28 cellular contexts compared by ENCODE assay signal in genomic region chr7:40024048-40024447, GRCh38.
A peak's percentile ranks its signal among the peaks of the same experiment; 100 is the strongest.
DNase-seq lines count a peak whose midpoint lies in the region; ATAC-seq and TF ChIP-seq lines count a peak whose summit lies in the region.
"Had no signal": no experiment of that assay in that cellular context is flagged by ENCODE, and none has a peak within 500 bp of the region (broad histone marks: within the 10 kb centered on the region; RNA-seq: fewer than 3 reads in every experiment).

No MANE protein-coding gene starts in this region.

- no peaks in the 10 kb centered on the region for H3K27me3 Mint-ChIP-seq in T-helper 2 cell treated with Interferon-gamma antibody and Interleukin-4, amounts not matched to agents 5 μg/mL and 100 μg/mL, for 36 hours (ENCODE audit: low read depth)
- no peaks in the 10 kb centered on the region for H3K27me3 Mint-ChIP-seq in CD8-positive, alpha-beta T cell (ENCODE audit: low read depth)
- no peaks in the 10 kb centered on the region for H3K27me3 Mint-ChIP-seq in activated CD8-positive, alpha-beta T cell treated with anti-CD3 and anti-CD28 coated beads for 36 hours
- no peaks in the 10 kb centered on the region for H3K27me3 Mint-ChIP-seq in immature natural killer cell (ENCODE audit: low read depth in 3 of 3)

- H3K27me3 ChIP-seq in CD8-positive, alpha-beta T cell (ENCODE audit: insufficient read depth, low read length), result no peaks in the 10 kb centered on the region
- H3K27me3 ChIP-seq: brain microvascular endothelial cell, hepatocyte, right atrium auricular region, stomach had no signal

- H3K4me3 ChIP-seq in CD8-positive, alpha-beta T cell (ENCODE audit: low read depth, low read length), result no peak overlapping the region
- H3K4me3 ChIP-seq in OCI-LY7 (ENCODE audit: low read depth, low read length, poor library complexity, severe bottlenecking), result no peak overlapping the region
- H3K4me3 ChIP-seq: hepatocyte, K562, lung, mucosa of descending colon, right atrium auricular region, smooth muscle cell, stomach had no signal

- H3K4me1 Mint-ChIP-seq in T-helper 2 cell treated with Interferon-gamma antibody and Interleukin-4, amounts not matched to agents 5 μg/mL and 100 μg/mL, for 36 hours (ENCODE audit: low read depth), result peaks cover 4% of the 10 kb centered on the region
- peaks cover 21% of the 10 kb centered on the region for H3K4me1 Mint-ChIP-seq in CD8-positive, alpha-beta T cell (ENCODE audit: low read depth)
- H3K4me1 Mint-ChIP-seq in activated CD8-positive, alpha-beta T cell treated with anti-CD3 and anti-CD28 coated beads for 36 hours (ENCODE audit: low read depth), result peaks cover 15% of the 10 kb centered on the region
- H3K4me1 Mint-ChIP-seq in immature natural killer cell, result peaks cover 12 to 43% of the 10 kb centered on the region in 2 donors

- no peaks in the 10 kb centered on the region for H4K20me1 ChIP-seq in OCI-LY7 (ENCODE audit: insufficient read depth, low read length)

- ATAC-seq in CD8-positive, alpha-beta T cell, result no peak
- ATAC-seq in activated CD8-positive, alpha-beta T cell treated with anti-CD3 and anti-CD28 coated beads for 36 hours, result no peak
- ATAC-seq in GM21423 (IDR thresholded peaks at IDR 0.05; ENCODE audit: unreplicated experiment), result no peak
- ATAC-seq: K562, mucosa of descending colon had no signal

- peaks cover 4% of the 10 kb centered on the region; the same call in 1 of the 2 replicates for H3K79me2 ChIP-seq in OCI-LY7 (ENCODE audit: insufficient read depth, low read depth, low read length)
- H3K79me2 ChIP-seq: hepatocyte had no signal

- no peak for DNase-seq in T-helper 2 cell treated with Interferon-gamma antibody and Interleukin-4, amounts not matched to agents 5 μg/mL and 100 μg/mL, for 36 hours (ENCODE audit: low spot score)
- DNase-seq in T-helper 2 cell (no peak), immature natural killer cell (no peak), OCI-LY7 (ENCODE audit: low spot score) (no peak), NCI-H2227 (lab: John Stamatoyannopoulos, UW; ENCODE audit: unreplicated experiment) (no peak)
- DNase-seq in CD8-positive, alpha-beta T cell, result no peak
- no peak for DNase-seq in activated CD8-positive, alpha-beta T cell treated with anti-CD3 and anti-CD28 coated beads for 36 hours
- DNase-seq: activated CD4-positive, alpha-beta T cell treated with anti-CD3 and anti-CD28 coated beads for 1 hour; activated T-cell treated with anti-CD3 and anti-CD28 coated beads, Interleukin-2, amount 50 U/mL, for 1 hour; amygdala; brain microvascular endothelial cell; C1 segment of cervical spinal cord; H9; mucosa of descending colon; NCI-H1105; NCI-H187 treated with DMSO at 0.1 percent for 48 hours; NCI-H2171; NCI-H510A; stimulated activated CD4-positive, alpha-beta T cell treated with anti-CD3 and anti-CD28 coated beads, Interleukin-1b, Interleukin-23, amount 100 ng/mL, for 48 hours; stomach; T-helper 1 cell had no signal

- H3K9me2 ChIP-seq in OCI-LY7 (ENCODE audit: insufficient read depth, low read length), result no peaks in the 10 kb centered on the region

- H3K4me2 ChIP-seq in OCI-LY7 (ENCODE audit: low read length), result no peak overlapping the region
- H3K4me2 ChIP-seq: hepatocyte, smooth muscle cell had no signal

- no peaks in the 10 kb centered on the region for H3K36me3 ChIP-seq in CD8-positive, alpha-beta T cell (ENCODE audit: insufficient read depth, low read length)
- H3K36me3 ChIP-seq in OCI-LY7 (ENCODE audit: insufficient read depth, low read length), result peaks cover 67% of the 10 kb centered on the region
- H3K36me3 ChIP-seq: brain microvascular endothelial cell, right atrium auricular region had no signal

- H3K4me1 ChIP-seq in CD8-positive, alpha-beta T cell (ENCODE audit: insufficient read depth, low read length), result no peaks in the 10 kb centered on the region
- H3K4me1 ChIP-seq in OCI-LY7 (ENCODE audit: insufficient read depth, low read length, poor library complexity, severe bottlenecking), result no peaks in the 10 kb centered on the region
- H3K4me1 ChIP-seq: right atrium auricular region, stomach had no signal

- POLR2A ChIA-PET in CD8-positive, alpha-beta T cell (lab: Charles Lee), result no interaction called here
- POLR2A ChIA-PET in activated CD8-positive, alpha-beta T cell treated with anti-CD3 and anti-CD28 coated beads for 36 hours (lab: Charles Lee), result interaction anchor here (0.6 kb wide), 1 partner anchor 282 kb away, joined by 4 read pairs; no protein-coding TSS in a partner anchor
- POLR2A ChIA-PET in OCI-LY7 (lab: Charles Lee), result interaction anchor here (0.6 kb wide), 2 partner anchors 109 to 191 kb away, joined by 5 read pairs; no protein-coding TSS in a partner anchor

- TF ChIP-seq CTCF in CD8-positive, alpha-beta T cell (IDR thresholded peaks at IDR 0.05), result no peak
- no peak for TF ChIP-seq CTCF in activated CD8-positive, alpha-beta T cell treated with anti-CD3 and anti-CD28 coated beads for 36 hours (IDR thresholded peaks at IDR 0.05)
- no peak for TF ChIP-seq CTCF in OCI-LY7 (conservative IDR thresholded peaks at IDR 0.05; ENCODE audit: low read length)

- H3K27ac ChIP-seq in CD8-positive, alpha-beta T cell (ENCODE audit: low read depth, low read length), result no peak overlapping the region
- H3K27ac ChIP-seq in OCI-LY7 (ENCODE audit: low read depth, low read length, poor library complexity, severe bottlenecking), result no peak overlapping the region
- H3K27ac ChIP-seq: 22Rv1, brain microvascular endothelial cell, hepatocyte, right atrium auricular region, stomach had no signal

- no peaks in the 10 kb centered on the region for H3K9me3 ChIP-seq in CD8-positive, alpha-beta T cell (ENCODE audit: low read length)
- no peaks in the 10 kb centered on the region for H3K9me3 ChIP-seq in OCI-LY7 (ENCODE audit: low read length)
- H3K9me3 ChIP-seq: mucosa of descending colon, right atrium auricular region, stomach had no signal

- H2AFZ ChIP-seq in OCI-LY7 (ENCODE audit: low read length), result no peak overlapping the region
- H2AFZ ChIP-seq: hepatocyte had no signal

- BruUV-seq in OCI-LY7 (replicated peaks; lab: Mats Ljungman, UMichigan), result no TSS peak

- peaks cover 23% of the 10 kb centered on the region for H3K36me3 Mint-ChIP-seq in T-helper 2 cell treated with Interferon-gamma antibody and Interleukin-4, amounts not matched to agents 5 μg/mL and 100 μg/mL, for 36 hours (ENCODE audit: low read depth)
- peaks cover 47% of the 10 kb centered on the region for H3K36me3 Mint-ChIP-seq in CD8-positive, alpha-beta T cell
- peaks cover 10% of the 10 kb centered on the region for H3K36me3 Mint-ChIP-seq in activated CD8-positive, alpha-beta T cell treated with anti-CD3 and anti-CD28 coated beads for 36 hours (ENCODE audit: low read depth)
- H3K36me3 Mint-ChIP-seq in immature natural killer cell, result peaks cover 5 to 13% (median 6%) of the 10 kb centered on the region in 3 donors

- CTCF ChIA-PET in CD8-positive, alpha-beta T cell (lab: Charles Lee), result interaction anchor here (0.6 to 1.2 kb wide), 2 partner anchors 127 to 510 kb away, joined by 3 read pairs; no protein-coding TSS in a partner anchor
- CTCF ChIA-PET in activated CD8-positive, alpha-beta T cell treated with anti-CD3 and anti-CD28 coated beads for 36 hours (lab: Charles Lee), result no interaction called here
- CTCF ChIA-PET in OCI-LY7 (lab: Charles Lee; ENCODE audit: unreplicated experiment), result no interaction called here

- no peak overlapping the region for H3K4me3 Mint-ChIP-seq in T-helper 2 cell treated with Interferon-gamma antibody and Interleukin-4, amounts not matched to agents 5 μg/mL and 100 μg/mL, for 36 hours
- no peak overlapping the region for H3K4me3 Mint-ChIP-seq in CD8-positive, alpha-beta T cell
- H3K4me3 Mint-ChIP-seq in activated CD8-positive, alpha-beta T cell treated with anti-CD3 and anti-CD28 coated beads for 36 hours, result no peak overlapping the region
- no peak overlapping the region for H3K4me3 Mint-ChIP-seq in immature natural killer cell
- H3K4me3 Mint-ChIP-seq: H9 had no signal

- H3K9me3 Mint-ChIP-seq in T-helper 2 cell treated with Interferon-gamma antibody and Interleukin-4, amounts not matched to agents 5 μg/mL and 100 μg/mL, for 36 hours, result no peaks in the 10 kb centered on the region
- H3K9me3 Mint-ChIP-seq in CD8-positive, alpha-beta T cell, result no peaks in the 10 kb centered on the region
- H3K9me3 Mint-ChIP-seq in activated CD8-positive, alpha-beta T cell treated with anti-CD3 and anti-CD28 coated beads for 36 hours, result no peaks in the 10 kb centered on the region
- no peaks in the 10 kb centered on the region for H3K9me3 Mint-ChIP-seq in immature natural killer cell
- H3K9me3 Mint-ChIP-seq: H9 had no signal

- intact Hi-C loops in CD8-positive, alpha-beta T cell (cut with DNase I, micrococcal nuclease), result no loop called here
- intact Hi-C loops in activated CD8-positive, alpha-beta T cell treated with anti-CD3 and anti-CD28 coated beads for 36 hours (cut with micrococcal nuclease), result no loop called here
- intact Hi-C loops in OCI-LY7 (cut with micrococcal nuclease; ENCODE audit: unreplicated experiment), result no loop called here

- H3K27ac Mint-ChIP-seq in T-helper 2 cell treated with Interferon-gamma antibody and Interleukin-4, amounts not matched to agents 5 μg/mL and 100 μg/mL, for 36 hours, result peak overlapping the region; percentile 12
- peak overlapping the region; percentile 64 for H3K27ac Mint-ChIP-seq in CD8-positive, alpha-beta T cell
- peak overlapping the region; percentile 47 for H3K27ac Mint-ChIP-seq in activated CD8-positive, alpha-beta T cell treated with anti-CD3 and anti-CD28 coated beads for 36 hours
- H3K27ac Mint-ChIP-seq in immature natural killer cell, result peak overlapping the region in 5 of 6 donors; percentile 12 to 64 (median 57)

Comparison
In these comparisons a context has a peak if more than half of its experiments do, and no peak if none do; other contexts are left out.
1. H3K27ac Mint-ChIP-seq: peak in every context shown above with its lines; median percentile 64 in CD8-positive, alpha-beta T cell; 57 in immature natural killer cell; 47 in activated CD8-positive, alpha-beta T cell treated with anti-CD3 and anti-CD28 coated beads for 36 hours; 12 in T-helper 2 cell treated with Interferon-gamma antibody and Interleukin-4, amounts not matched to agents 5 μg/mL and 100 μg/mL, for 36 hours.